Comparison of ENCODE assay signal across 1 cellular context in genomic region chr16:81094771-81095251, GRCh38.
TF ChIP-seq lines count a peak whose summit lies in the region.

No MANE protein-coding gene starts in this region.

TF ChIP-seq in SK-N-SH treated with all-trans-retinoic acid at 6 μM for 48 hours, 23 proteins besides CTCF, POLR2A, EP300 and RAD21 (continued from another document):
- TF ChIP-seq CSRNP3 (CRISPR knock-in tag; IDR thresholded peaks at IDR 0.05) (no peak), ZFP3 (CRISPR knock-in tag; IDR thresholded peaks at IDR 0.05) (no peak), CREB5 (CRISPR knock-in tag; IDR thresholded peaks at IDR 0.05; ENCODE audit: low read depth) (no peak), POU6F1 (CRISPR knock-in tag; IDR thresholded peaks at IDR 0.05; ENCODE audit: borderline replicate concordance, low read depth) (no peak), OSR1 (CRISPR knock-in tag; IDR thresholded peaks at IDR 0.05) (no peak), RARB (CRISPR knock-in tag; IDR thresholded peaks at IDR 0.05) (no peak), PATZ1 (CRISPR knock-in tag; IDR thresholded peaks at IDR 0.05; ENCODE audit: borderline replicate concordance) (no peak), CSDC2 (CRISPR knock-in tag; IDR thresholded peaks at IDR 0.05) (no peak), GLIS3 (CRISPR knock-in tag; IDR thresholded peaks at IDR 0.05) (no peak)
